ENCODE assay signal across 8 cellular contexts in the genomic region with DNA sequence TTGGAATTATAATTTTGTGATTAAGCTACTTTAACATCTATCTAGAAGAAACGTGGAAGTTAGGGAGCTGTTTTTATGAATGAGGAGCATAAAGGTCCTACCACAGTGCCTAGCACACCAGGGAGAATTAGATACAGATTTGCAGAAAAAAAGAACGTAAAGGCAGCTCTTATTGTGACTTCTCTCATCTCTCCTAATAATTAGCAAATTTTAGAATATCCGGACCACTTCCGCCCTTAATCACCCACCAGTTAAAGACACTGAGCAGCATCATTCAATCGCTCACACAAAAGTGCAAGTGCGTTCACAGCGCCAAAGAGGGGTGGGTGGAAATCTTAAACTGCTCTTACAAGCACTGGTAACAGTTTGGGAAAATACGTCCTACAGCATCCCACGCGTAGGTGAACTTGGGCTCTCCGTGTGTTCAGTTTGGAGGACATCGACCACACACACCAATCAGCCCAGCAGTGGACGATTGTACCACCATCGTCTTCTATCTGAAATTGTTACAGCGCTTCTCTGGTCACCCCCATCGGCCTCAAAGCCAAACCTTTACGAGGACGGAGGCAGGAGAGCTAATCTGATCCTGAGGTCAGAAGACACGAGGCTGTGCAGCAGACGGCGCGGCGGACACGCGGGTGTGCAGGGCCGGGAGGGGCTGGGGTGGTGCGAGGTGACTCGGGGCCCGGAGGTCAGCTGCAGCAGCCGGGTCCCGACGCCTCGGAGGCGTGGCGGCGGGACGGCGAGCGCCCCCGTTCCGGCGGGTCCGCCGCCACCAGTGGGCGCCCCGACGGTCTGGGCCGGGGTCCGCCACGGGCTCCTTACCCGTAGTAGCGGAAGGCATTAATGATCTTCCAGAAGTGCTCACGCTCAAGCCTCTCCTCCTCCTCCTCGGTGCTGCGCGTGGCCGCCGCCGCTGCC. TPM values are rescaled to one million over a fixed set of nuclear protein-coding genes. Genes with fewer than 3 reads are reported as not detected.
DNase-seq lines count a peak whose midpoint lies in the region; ATAC-seq, FAIRE-seq and TF ChIP-seq lines count a peak whose summit lies in the region.

No MANE protein-coding gene starts in this region.

- peak; percentile 81 to 83 for ATAC-seq in A549
- ATAC-seq in HG02973 (IDR thresholded peaks at IDR 0.05; ENCODE audit: unreplicated experiment) = peak; percentile 42
- peak; percentile 6 to 13 for ATAC-seq in naive B cell (ENCODE audit: low read depth in 2 of 2)

- DNase-seq in A549 (ENCODE audit: low read depth in 1 of 2, low spot score in 1 of 2) (peak; percentile 58 to 61), GM18507 (ENCODE audit: extremely low spot score, insufficient read length, low read depth) (peak; percentile 25), NCI-H526 treated with DMSO at 0.1 percent for 48 hours (lab: John Stamatoyannopoulos, UW) (peak; percentile 39), esophagus muscularis mucosa (ENCODE audit: extremely low spot score) (no peak), naive B cell (no peak)
- DNase-seq in activated CD8-positive, alpha-beta memory T cell treated with anti-CD3 and anti-CD28 coated beads, Interleukin-2, amount 50 U/mL, for 48 hours = peak; percentile 82
- DNase-seq in stimulated activated naive CD4-positive, alpha-beta T cell treated with Interleukin-2 at 50 U/mL for 16 hours (lab: John Stamatoyannopoulos, UW) = peak; percentile 47

- TF ChIP-seq POLR2A in A549 (IDR thresholded peaks at IDR 0.05; ENCODE audit: low read length) (no peak), esophagus muscularis mucosa (IDR thresholded peaks at IDR 0.05; ENCODE audit: low read depth) (no peak)

- H3K9me3 Mint-ChIP-seq in naive B cell = no peaks in the 10 kb centered on the region

- TF ChIP-seq EP300 in A549 (IDR thresholded peaks at IDR 0.05) = no peak
- no peak for TF ChIP-seq EP300 in esophagus muscularis mucosa (IDR thresholded peaks at IDR 0.05)

- H3K27me3 ChIP-seq in esophagus muscularis mucosa = no peaks in the 10 kb centered on the region

- H3K4me2 ChIP-seq in A549 = peak overlapping the region; percentile 94

- TF ChIP-seq CTCF in A549 (IDR thresholded peaks at IDR 0.05) (no peak; the same call in 1 of the 3 replicates), esophagus muscularis mucosa (IDR thresholded peaks at IDR 0.05) (peak in 1 of 3 experiments; percentile 20)

- WGBS in A549 (ENCODE audit: missing lambda C conversion rate) = 1% methylated on average over 14 of the region's 59 CpGs
- WGBS in esophagus muscularis mucosa = 3% methylated on average over 12 of the region's 59 CpGs

- no peaks in the 10 kb centered on the region for H3K36me3 ChIP-seq in esophagus muscularis mucosa

- CTCF ChIA-PET in A549 (lab: Yijun Ruan, JAX) = interaction anchor here (0.7 to 7.7 kb wide), 17 partner anchors 13 to 253 kb away, joined by 3 to 84 read pairs (median 4); a partner anchor contains a TSS

- H3K4me3 ChIP-seq in A549 (peak overlapping the region; percentile 84), esophagus muscularis mucosa (peak overlapping the region; percentile 75 to 94 (median 88))

- FAIRE-seq in A549 (lab: Jason Lieb, UNC) (no peak), GM18507 (lab: Jason Lieb, UNC) (peak; percentile 75)

- POLR2A ChIA-PET in A549 (lab: Yijun Ruan, JAX) = interaction anchor here (0.8 to 3.0 kb wide), 14 partner anchors 8 to 257 kb away, joined by 3 to 38 read pairs (median 6); a partner anchor contains a TSS

- H3K4me3 Mint-ChIP-seq in naive B cell = peak overlapping the region; percentile 86 to 97 (median 96)

- peaks cover 22 to 30% (median 22%) of the 10 kb centered on the region in 3 donors for H3K4me1 Mint-ChIP-seq in naive B cell

- intact Hi-C loops in esophagus muscularis mucosa (cut with DNase I) = loop anchor here (2.0 kb wide), 1 partner anchor 55 kb away; no protein-coding TSS in a partner anchor

- H3K27ac ChIP-seq in A549 = peak overlapping the region; percentile 99
- H3K27ac ChIP-seq in esophagus muscularis mucosa (replicated peaks in 1 of 4) = peak overlapping the region; percentile 93 to 95 (median 94)

- no peak for TF ChIP-seq RAD21 in A549 (conservative IDR thresholded peaks at IDR 0.05 in 1 of 2, IDR thresholded peaks at IDR 0.05 in 1 of 2)

- H3K27me3 Mint-ChIP-seq in naive B cell = no peaks in the 10 kb centered on the region

- H3K9me3 ChIP-seq in A549 (no peaks in the 10 kb centered on the region), esophagus muscularis mucosa (no peaks in the 10 kb centered on the region)

- H3K36me3 Mint-ChIP-seq in naive B cell = no peaks in the 10 kb centered on the region

- H3K27ac Mint-ChIP-seq in naive B cell = peak overlapping the region; percentile 83 to 98 (median 92)

- H3K4me1 ChIP-seq in A549 (peaks cover 15% of the 10 kb centered on the region; the same call in 2 of the 3 replicates), esophagus muscularis mucosa (peaks cover 15 to 25% (median 22%) of the 10 kb centered on the region in 4 donors)

TF ChIP-seq in A549, 52 proteins besides CTCF, POLR2A, EP300 and RAD21:
- no peak for TF ChIP-seq JUNB (IDR thresholded peaks at IDR 0.05)
- no peak for TF ChIP-seq CBX2 (IDR thresholded peaks at IDR 0.05; ENCODE audit: borderline replicate concordance, low read depth)
- TF ChIP-seq, protein P1, sequence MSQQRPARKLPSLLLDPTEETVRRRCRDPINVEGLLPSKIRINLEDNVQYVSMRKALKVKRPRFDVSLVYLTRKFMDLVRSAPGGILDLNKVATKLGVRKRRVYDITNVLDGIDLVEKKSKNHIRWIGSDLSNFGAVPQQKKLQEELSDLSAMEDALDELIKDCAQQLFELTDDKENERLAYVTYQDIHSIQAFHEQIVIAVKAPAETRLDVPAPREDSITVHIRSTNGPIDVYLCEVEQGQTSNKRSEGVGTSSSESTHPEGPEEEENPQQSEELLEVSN (IDR thresholded peaks at IDR 0.05; ENCODE audit: borderline replicate concordance, low read depth) = peak; percentile 47; the same call in 1 of the 2 replicates
- TF ChIP-seq, protein P2, sequence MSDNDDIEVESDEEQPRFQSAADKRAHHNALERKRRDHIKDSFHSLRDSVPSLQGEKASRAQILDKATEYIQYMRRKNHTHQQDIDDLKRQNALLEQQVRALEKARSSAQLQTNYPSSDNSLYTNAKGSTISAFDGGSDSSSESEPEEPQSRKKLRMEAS (IDR thresholded peaks at IDR 0.05) = peak; percentile 81
- TF ChIP-seq MYC (IDR thresholded peaks at IDR 0.05; ENCODE audit: borderline replicate concordance, low read length) = peak; percentile 91
TF ChIP-seq in A549: peak in this region for 3.

RNA-seq across cellular contexts. Expression of a gene that starts 0.6 kb away (rescaled TPM):
- 15.9 and 18.0 TPM in 2 replicates for polyA plus RNA-seq in A549 (2011; rRNA removed)
- polyA plus RNA-seq in A549 (2012; cell fraction: cytosol; rRNA removed) = 9.3 and 10.3 TPM in 2 replicates
- 7.5 and 7.8 TPM in 2 replicates for polyA plus RNA-seq in A549 (2012; cell fraction: nucleus; rRNA removed)
- 17.1 to 17.8 TPM (median 17.1 TPM) in 3 replicates for polyA plus RNA-seq in A549 (2017; fragmentation: RNase III; extraction: RNeasy Plus Mini Kit Qiagen cat#74134 plus additional on column Dnase treatment)
- 9.3 and 10.2 TPM in 2 replicates for polyA minus RNA-seq in A549 (2011; rRNA and poly(A)+ RNA removed)
- 10 to 100 TPM in 3 of 4 donors, 1 to 10 TPM in 1; 8.5 to 13.8 (median 11.1) TPM for total RNA-seq in esophagus muscularis mucosa
- polyA plus RNA-seq in naive B cell (ENCODE audit: low read depth in 6 of 6) = 10 to 100 TPM in 2 of 6 donors, 1 to 10 TPM in 4; 8.5 to 13.7 (median 9.2) TPM

Comparison
In these comparisons a context has a peak if more than half of its experiments do, and no peak if none do; other contexts are left out.
1. ATAC-seq: peak in every context shown above with its lines; median percentile 82 in A549; 42 in HG02973; 10 in naive B cell.
2. DNase-seq: peak in A549 (2 of 2), GM18507 (single experiment), NCI-H526 treated with DMSO at 0.1 percent for 48 hours (single experiment), activated CD8-positive, alpha-beta memory T cell treated with anti-CD3 and anti-CD28 coated beads, Interleukin-2, amount 50 U/mL, for 48 hours (single experiment) and stimulated activated naive CD4-positive, alpha-beta T cell treated with Interleukin-2 at 50 U/mL for 16 hours (single experiment); none in esophagus muscularis mucosa (single experiment) and naive B cell (single experiment).